Comparison of ENCODE assay signal across 21 cellular contexts in genomic region chr6:147212618-147213017, GRCh38.
"Had no signal": no experiment of that assay in that cellular context is flagged by ENCODE, and none has a peak within 500 bp of the region (broad histone marks: within the 10 kb centered on the region; RNA-seq: fewer than 3 reads in every experiment).

No MANE protein-coding gene starts in this region.

- H3K4me3 ChIP-seq: esophagus squamous epithelium, lower lobe of right lung, prostate gland, right atrium auricular region, tibial artery had no signal

- H3K9me3 ChIP-seq: esophagus squamous epithelium, lower lobe of right lung, prostate gland, right atrium auricular region, tibial artery had no signal

- H3K27me3 Mint-ChIP-seq: activated CD4-positive, alpha-beta memory T cell treated with anti-CD3 and anti-CD28 coated beads, Interleukin-2, amount 10 ng/mL, durations not matched to agents 7 days and 5 days; activated CD8-positive, alpha-beta memory T cell treated with anti-CD3 and anti-CD28 coated beads, Interleukin-2, amount 10 ng/mL, durations not matched to agents 7 days and 5 days; activated naive CD8-positive, alpha-beta T cell; dendritic cell treated with granulocyte-macrophage colony-stimulating factor and Interleukin-4, amounts not matched to agents 40 ng/mL and 50 ng/mL, for 4 days; natural killer cell treated with Interleukin-12 subunit alpha and Interleukin-12 subunit beta and Interleukin-15 and Interleukin-18, amount 100 ng/mL, for 72 hours had no signal

- ATAC-seq: activated CD8-positive, alpha-beta memory T cell treated with anti-CD3 and anti-CD28 coated beads, Interleukin-2, amount 10 ng/mL, durations not matched to agents 7 days and 5 days; lower lobe of right lung; natural killer cell treated with Interleukin-12 subunit alpha and Interleukin-12 subunit beta and Interleukin-15 and Interleukin-18, amount 100 ng/mL, for 72 hours; stimulated activated naive CD8-positive, alpha-beta T cell treated with anti-CD3 and anti-CD28 coated beads, Interleukin-15, Interleukin-2, amounts not matched to agents 100 U/mL and 50 U/mL, for 24 hours had no signal

- H3K36me3 Mint-ChIP-seq: immature natural killer cell had no signal

- FAIRE-seq: endothelial cell of umbilical vein, TTC549, urothelium cell line had no signal

- H3K27ac ChIP-seq: esophagus squamous epithelium, lower lobe of right lung, prostate gland, right atrium auricular region had no signal

- H3K36me3 ChIP-seq: lower lobe of right lung, prostate gland, right atrium auricular region, tibial artery had no signal

- H3K27ac Mint-ChIP-seq: activated CD4-positive, alpha-beta memory T cell treated with anti-CD3 and anti-CD28 coated beads, Interleukin-2, amount 10 ng/mL, durations not matched to agents 7 days and 5 days; activated CD8-positive, alpha-beta memory T cell treated with anti-CD3 and anti-CD28 coated beads, Interleukin-2, amount 10 ng/mL, durations not matched to agents 7 days and 5 days; activated naive CD8-positive, alpha-beta T cell; natural killer cell treated with Interleukin-12 subunit alpha and Interleukin-12 subunit beta and Interleukin-15 and Interleukin-18, amount 100 ng/mL, for 72 hours had no signal

- DNase-seq: activated CD4-positive, alpha-beta memory T cell treated with anti-CD3 and anti-CD28 coated beads, Interleukin-2, amount 10 ng/mL, durations not matched to agents 7 days and 5 days; activated CD4-positive, alpha-beta T cell treated with anti-CD3 and anti-CD28 coated beads for 48 hours; activated CD4-positive, CD25-positive, alpha-beta regulatory T cell; activated CD8-positive, alpha-beta memory T cell treated with anti-CD3 and anti-CD28 coated beads, Interleukin-2, amount 10 ng/mL, durations not matched to agents 7 days and 5 days; effector CD8-positive, alpha-beta T cell; esophagus squamous epithelium; immature natural killer cell; lower lobe of right lung; nucleus accumbens; stimulated activated CD4-positive, alpha-beta T cell treated with anti-CD3 and anti-CD28 coated beads, Interleukin-2, amount 100 ng/mL, for 24 hours; stimulated activated naive CD8-positive, alpha-beta T cell treated with anti-CD3 and anti-CD28 coated beads, Interleukin-15, Interleukin-2, amounts not matched to agents 100 U/mL and 50 U/mL, for 24 hours; T-helper 2 cell; tibial artery had no signal

- H3K27me3 ChIP-seq: esophagus squamous epithelium, right atrium auricular region, tibial artery had no signal

- H3K4me3 Mint-ChIP-seq: activated CD4-positive, alpha-beta memory T cell treated with anti-CD3 and anti-CD28 coated beads, Interleukin-2, amount 10 ng/mL, durations not matched to agents 7 days and 5 days; activated CD8-positive, alpha-beta memory T cell treated with anti-CD3 and anti-CD28 coated beads, Interleukin-2, amount 10 ng/mL, durations not matched to agents 7 days and 5 days; activated naive CD8-positive, alpha-beta T cell; dendritic cell treated with granulocyte-macrophage colony-stimulating factor and Interleukin-4, amounts not matched to agents 40 ng/mL and 50 ng/mL, for 4 days; immature natural killer cell; natural killer cell treated with Interleukin-12 subunit alpha and Interleukin-12 subunit beta and Interleukin-15 and Interleukin-18, amount 100 ng/mL, for 72 hours had no signal

- H3K9me3 Mint-ChIP-seq: activated CD4-positive, alpha-beta memory T cell treated with anti-CD3 and anti-CD28 coated beads, Interleukin-2, amount 10 ng/mL, durations not matched to agents 7 days and 5 days; dendritic cell treated with granulocyte-macrophage colony-stimulating factor and Interleukin-4, amounts not matched to agents 40 ng/mL and 50 ng/mL, for 4 days; immature natural killer cell; natural killer cell treated with Interleukin-12 subunit alpha and Interleukin-12 subunit beta and Interleukin-15 and Interleukin-18, amount 100 ng/mL, for 72 hours had no signal

- H3K4me1 ChIP-seq: lower lobe of right lung, prostate gland had no signal
